20 cellular contexts compared by ENCODE assay signal in the genomic region with DNA sequence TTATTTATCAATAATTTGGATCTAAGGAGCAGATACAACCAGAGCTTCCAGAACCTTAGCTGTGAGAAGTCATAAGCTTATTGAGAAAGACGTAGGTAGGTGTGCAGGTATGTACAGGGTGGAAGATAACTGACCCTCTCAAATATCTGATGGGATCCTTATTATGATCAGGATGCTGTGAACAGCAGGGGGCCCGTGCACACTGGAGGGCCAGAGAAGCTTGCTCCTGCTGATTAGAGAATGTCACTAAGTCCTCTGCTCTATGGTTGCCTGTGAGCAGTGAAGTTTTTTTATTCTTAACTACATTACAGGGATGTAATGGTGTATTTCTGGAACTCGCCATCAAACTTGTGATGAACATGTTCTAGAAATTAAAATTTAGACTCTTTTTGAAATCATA.
"Had no signal": no experiment of that assay in that cellular context is flagged by ENCODE, and none has a peak within 500 bp of the region (broad histone marks: within the 10 kb centered on the region; RNA-seq: fewer than 3 reads in every experiment).

No MANE protein-coding gene starts in this region.

- ATAC-seq: gastrocnemius medialis; heart right ventricle; left ventricle myocardium superior; right cardiac atrium; stimulated activated naive CD8-positive, alpha-beta T cell treated with anti-CD3 and anti-CD28 coated beads, Interleukin-15, amount 100 ng/mL, for 72 hours had no signal

- H3K4me3 ChIP-seq: ascending aorta, breast epithelium, gastrocnemius medialis, heart right ventricle, prostate gland, skin epidermis, suprapubic skin, transverse colon, uterus had no signal

- H3K9me3 ChIP-seq: ascending aorta, breast epithelium, gastrocnemius medialis, prostate gland, suprapubic skin, uterus had no signal

- H3K4me1 ChIP-seq: ascending aorta, breast epithelium, gastrocnemius medialis, prostate gland, suprapubic skin, transverse colon, uterus had no signal

- DNase-seq: activated CD4-positive, alpha-beta T cell treated with anti-CD3 and anti-CD28 coated beads, Interleukin-2, amount 50 U/mL, for 48 hours; activated gamma-delta T cell; cortex of kidney; erythroblast; gastrocnemius medialis; heart right ventricle; immature natural killer cell; left ventricle myocardium superior; right cardiac atrium; stimulated activated CD4-positive, alpha-beta T cell treated with anti-CD3 and anti-CD28 coated beads, Interleukin-15, amount 100 ng/mL, for 24 hours; stimulated activated CD4-positive, alpha-beta T cell treated with anti-CD3 and anti-CD28 coated beads, Interleukin-2, amount 100 ng/mL, for 48 hours; stimulated activated naive CD8-positive, alpha-beta T cell treated with anti-CD3 and anti-CD28 coated beads, Interleukin-15, amount 100 ng/mL, for 72 hours; transverse colon; uterus had no signal

- H3K27ac ChIP-seq: ascending aorta, breast epithelium, gastrocnemius medialis, heart right ventricle, prostate gland, skin epidermis, suprapubic skin, transverse colon, uterus, VCaP had no signal

- H3K36me3 ChIP-seq: breast epithelium, gastrocnemius medialis, heart right ventricle, prostate gland, suprapubic skin, transverse colon, uterus had no signal

- H3K27me3 ChIP-seq: ascending aorta, breast epithelium, gastrocnemius medialis, heart right ventricle, suprapubic skin, transverse colon, uterus had no signal
